Comparison of ENCODE assay signal across 11 cellular contexts in genomic region chr7:44284881-44285541, GRCh38. TPM values are rescaled to one million over a fixed set of nuclear protein-coding genes. Genes with fewer than 3 reads are reported as not detected.
DNase-seq lines count a peak whose midpoint lies in the region; ATAC-seq, FAIRE-seq and TF ChIP-seq lines count a peak whose summit lies in the region.
"Had no signal": no experiment of that assay in that cellular context is flagged by ENCODE, and none has a peak within 500 bp of the region (broad histone marks: within the 10 kb centered on the region; RNA-seq: fewer than 3 reads in every experiment).

No MANE protein-coding gene starts in this region.

- ATAC-seq in right lobe of liver: no peak
- no peak for ATAC-seq in HepG2
- no peak for ATAC-seq in Right ventricle myocardium inferior
- no peak for ATAC-seq in HG02759 (IDR thresholded peaks at IDR 0.05; ENCODE audit: unreplicated experiment)
- no peak for ATAC-seq in GM18907 (IDR thresholded peaks at IDR 0.05; ENCODE audit: unreplicated experiment)
- ATAC-seq in HG03095 (IDR thresholded peaks at IDR 0.05; ENCODE audit: unreplicated experiment): no peak
- ATAC-seq: stimulated activated naive B cell treated with anti-CD40 and anti-IgM and Interleukin-4, amounts not matched to agents 10 μg/mL and 1 μg/mL and 100 μg/mL, for 72 hours had no signal

- TF ChIP-seq POLR2A in right lobe of liver (IDR thresholded peaks at IDR 0.05): no peak
- TF ChIP-seq POLR2A in HepG2 (IDR thresholded peaks at IDR 0.05; ENCODE audit: insufficient read depth in 1 of 2, low read depth in 2 of 2, low read length in 2 of 2): no peak

- H3K4me1 Mint-ChIP-seq in osteocyte (ENCODE audit: unreplicated experiment): no peaks in the 10 kb centered on the region

- no TSS peak for BruUV-seq in HepG2 (replicated peaks; lab: Mats Ljungman, UMichigan)

- H3K9ac ChIP-seq in HepG2 (ENCODE audit: insufficient read depth, low read depth, low read length): no peak overlapping the region

- intact Hi-C loops in right lobe of liver (cut with DNase I): no loop called here
- intact Hi-C loops in HepG2 (cut with micrococcal nuclease; ENCODE audit: unreplicated experiment): no loop called here
- intact Hi-C loops in Right ventricle myocardium inferior (cut with DNase I): no loop called here

- H3K27ac ChIP-seq in right lobe of liver (no peak overlapping the region), HepG2 (ENCODE audit: extremely low read length, insufficient read depth, low read length) (no peak overlapping the region)
- H3K27ac ChIP-seq: epithelial cell of prostate had no signal

- TF ChIP-seq EP300 in HepG2 (IDR thresholded peaks at IDR 0.05; ENCODE audit: low read depth in 2 of 2, low read length in 2 of 2): no peak
- TF ChIP-seq EP300 in HepG2 (CRISPR knock-in tag; IDR thresholded peaks at IDR 0.05; ENCODE audit: borderline replicate concordance): no peak

- in situ Hi-C loops in HepG2 (cut with HindIII; ENCODE audit: extremely low pct_ligation_motif_present, low pct_unique_long_range_greater_than_20kb): no loop called here

- peaks cover 3% of the 10 kb centered on the region for H3K27me3 Mint-ChIP-seq in osteocyte (ENCODE audit: unreplicated experiment)

- POLR2A ChIA-PET in HepG2 (lab: Yijun Ruan, JAX): no interaction called here

- no peak overlapping the region for H3K4me3 Mint-ChIP-seq in osteocyte (ENCODE audit: unreplicated experiment)
- H3K4me3 Mint-ChIP-seq: stimulated activated naive B cell treated with anti-CD40 and anti-IgM and Interleukin-4, amounts not matched to agents 10 μg/mL and 1 μg/mL and 100 μg/mL, for 72 hours had no signal

- H3K9me3 ChIP-seq in right lobe of liver (no peaks in the 10 kb centered on the region), HepG2 (ENCODE audit: low read length) (no peaks in the 10 kb centered on the region)

- no peak for TF ChIP-seq RAD21 in HepG2 (CRISPR knock-in tag; IDR thresholded peaks at IDR 0.05)

- no peaks in the 10 kb centered on the region for H3K9me3 Mint-ChIP-seq in osteocyte (ENCODE audit: unreplicated experiment)
- H3K9me3 Mint-ChIP-seq: stimulated activated naive B cell treated with anti-CD40 and anti-IgM and Interleukin-4, amounts not matched to agents 10 μg/mL and 1 μg/mL and 100 μg/mL, for 72 hours had no signal

- peak; percentile 16 to 25 (median 20) for DNase-seq in right lobe of liver
- no peak for DNase-seq in HepG2 (ENCODE audit: low spot score)
- DNase-seq in Right ventricle myocardium inferior (ENCODE audit: missing footprints): peak; percentile 58
- DNase-seq in osteocyte (ENCODE audit: extremely low spot score, unreplicated experiment): peak; percentile 77
- no peak for DNase-seq in NCI-H748 (lab: John Stamatoyannopoulos, UW; ENCODE audit: unreplicated experiment)
- DNase-seq: NCI-H1048; stimulated activated naive B cell treated with anti-CD40 and anti-IgM and Interleukin-4, amounts not matched to agents 10 μg/mL and 1 μg/mL and 100 μg/mL, for 72 hours had no signal

- H3K36me3 ChIP-seq in right lobe of liver: no peaks in the 10 kb centered on the region
- no peaks in the 10 kb centered on the region for H3K36me3 ChIP-seq in HepG2 (replicated peaks in 1 of 2; ENCODE audit: control insufficient read depth in 1 of 2, insufficient read depth in 2 of 2, low read length in 2 of 2)

- H4K20me1 ChIP-seq in HepG2 (ENCODE audit: insufficient read depth, low read length): peaks cover 3% of the 10 kb centered on the region; the same call in 1 of the 2 replicates

- H3K79me2 ChIP-seq in HepG2 (ENCODE audit: insufficient read depth, low read length): no peaks in the 10 kb centered on the region

- no peak overlapping the region for H3K4me2 ChIP-seq in HepG2 (ENCODE audit: low read depth, low read length)

- H3K4me1 ChIP-seq in right lobe of liver (no peaks in the 10 kb centered on the region), HepG2 (ENCODE audit: insufficient read depth, low read length) (peaks cover 9% of the 10 kb centered on the region; the same call in 1 of the 2 replicates)

- H3K36me3 Mint-ChIP-seq in osteocyte (ENCODE audit: unreplicated experiment): no peaks in the 10 kb centered on the region
- H3K36me3 Mint-ChIP-seq: stimulated activated naive B cell treated with anti-CD40 and anti-IgM and Interleukin-4, amounts not matched to agents 10 μg/mL and 1 μg/mL and 100 μg/mL, for 72 hours had no signal

- CTCF ChIA-PET in HepG2 (lab: Yijun Ruan, JAX; ENCODE audit: low intra/inter-chr PET ratio, low total read pairs): no interaction called here

- no peaks in the 10 kb centered on the region for H3K27me3 ChIP-seq in right lobe of liver
- peaks cover 8 to 67% of the 10 kb centered on the region in 2 experiments for H3K27me3 ChIP-seq in HepG2 (ENCODE audit: control insufficient read depth in 1 of 2, insufficient read depth in 2 of 2, low read length in 2 of 2)

- no peak for FAIRE-seq in HepG2 (lab: Jason Lieb, UNC)

- WGBS in right lobe of liver (ENCODE audit: insufficient coverage, low coverage, low lambda C conversion rate, missing lambda C conversion rate): 80% methylated on average over 4 of the region's 16 CpGs
- 21% methylated on average over 12 of the region's 16 CpGs for WGBS in HepG2 (ENCODE audit: low lambda C conversion rate)

- H3K4me3 ChIP-seq in right lobe of liver (no peak overlapping the region), HepG2 (replicated peaks in 1 of 3; ENCODE audit: insufficient read depth in 1 of 3, low read depth in 2 of 3, low read length in 3 of 3) (no peak overlapping the region)

- no peak for TF ChIP-seq CTCF in right lobe of liver (IDR thresholded peaks at IDR 0.05)
- no peak for TF ChIP-seq CTCF in HepG2 (CRISPR knock-in tag; IDR thresholded peaks at IDR 0.05)
- no peak for TF ChIP-seq CTCF in osteocyte (IDR thresholded peaks at IDR 0.05)

- H3K27ac Mint-ChIP-seq in osteocyte (ENCODE audit: unreplicated experiment): no peak overlapping the region
- H3K27ac Mint-ChIP-seq: stimulated activated naive B cell treated with anti-CD40 and anti-IgM and Interleukin-4, amounts not matched to agents 10 μg/mL and 1 μg/mL and 100 μg/mL, for 72 hours had no signal

- no peak overlapping the region for H2AFZ ChIP-seq in HepG2 (ENCODE audit: low read length)

TF ChIP-seq in HepG2, 621 proteins besides CTCF, POLR2A, EP300 and RAD21 (continues in another document):
- no peak for TF ChIP-seq ZNF430 (CRISPR knock-in tag; IDR thresholded peaks at IDR 0.05)
- TF ChIP-seq SRY (CRISPR knock-in tag; IDR thresholded peaks at IDR 0.05): no peak
- no peak for TF ChIP-seq THRA (CRISPR knock-in tag; IDR thresholded peaks at IDR 0.05; ENCODE audit: borderline replicate concordance)

RNA-seq across cellular contexts. Expression of gene CAMK2B, which starts 40.4 kb away (rescaled TPM):
- total RNA-seq in right lobe of liver: 1 to 10 TPM; 2.1 to 5.1 (median 3.3) TPM
- 0.13 and 0.27 TPM in 2 replicates for total RNA-seq in HepG2 (2016; rRNA removed; fragmentation: Illumina TruSeq; extraction: Trizol)
- not detected in 2 replicates for total RNA-seq in HepG2 (2016; cell fraction: cytosol; rRNA removed; fragmentation: Illumina TruSeq; extraction: Trizol; ENCODE audit: low read depth)
- 0.06 and 0.19 TPM in 2 replicates for total RNA-seq in HepG2 (2016; cell fraction: insoluble cytoplasmic fraction; rRNA removed; fragmentation: Illumina TruSeq; extraction: Trizol)
- total RNA-seq in HepG2 (2016; cell fraction: membrane; rRNA removed; fragmentation: Illumina TruSeq; extraction: Trizol): 0.21 TPM in 1 of 2 replicates, not detected in the other
- 0.09 TPM in 1 of 2 replicates, not detected in the other for total RNA-seq in HepG2 (2016; cell fraction: nucleus; rRNA removed; fragmentation: Illumina TruSeq; extraction: Trizol)
- polyA plus RNA-seq in HepG2 (2011; rRNA removed): 0.20 and 0.48 TPM in 2 replicates
- 0.09 and 0.39 TPM in 2 replicates for polyA plus RNA-seq in HepG2 (2011; cell fraction: cytosol; rRNA removed)
- polyA plus RNA-seq in HepG2 (2011; cell fraction: nucleus; rRNA removed): 0.10 and 0.19 TPM in 2 replicates
- 0.09 TPM in 1 of 2 replicates, not detected in the other for polyA plus RNA-seq in HepG2 (2012)
- polyA plus RNA-seq in HepG2 (2016; cell fraction: cytosol; fragmentation: Illumina TruSeq; extraction: Trizol; ENCODE audit: low read depth): 0.18 TPM in 1 of 2 replicates, not detected in the other
- polyA plus RNA-seq in HepG2 (2016; cell fraction: insoluble cytoplasmic fraction; fragmentation: Illumina TruSeq; extraction: Trizol; ENCODE audit: low read depth): 0.43 and 0.62 TPM in 2 replicates
- 0.30 TPM in 1 of 2 replicates, not detected in the other for polyA plus RNA-seq in HepG2 (2016; cell fraction: membrane; fragmentation: Illumina TruSeq; extraction: Trizol; ENCODE audit: low read depth)
- polyA plus RNA-seq in HepG2 (2016; cell fraction: nucleus; fragmentation: Illumina TruSeq; extraction: Trizol; ENCODE audit: insufficient read depth, low read depth): not detected in 2 replicates
- 0.04 and 0.56 TPM in 2 replicates for polyA minus RNA-seq in HepG2 (2011; rRNA and poly(A)+ RNA removed; ENCODE audit: low replicate concordance)
- polyA minus RNA-seq in HepG2 (2011; cell fraction: cytosol; rRNA and poly(A)+ RNA removed): not detected in 2 replicates
- polyA minus RNA-seq in HepG2 (2011; cell fraction: nucleus; rRNA and poly(A)+ RNA removed): not detected in 2 replicates
- total RNA-seq in Right ventricle myocardium inferior: 95.4 TPM
- total RNA-seq in osteocyte: not detected in 2 replicates

Comparison
In these comparisons a context has a peak if more than half of its experiments do, and no peak if none do; other contexts are left out.
1. DNase-seq: peak in right lobe of liver (3 of 3), Right ventricle myocardium inferior (single experiment) and osteocyte (single experiment); none in HepG2 (single experiment) and NCI-H748 (single experiment).
2. RNA of gene CAMK2B, which starts 40.4 kb away (total RNA-seq): 95.4 TPM in Right ventricle myocardium inferior (single experiment); 2.1 to 5.1 TPM in right lobe of liver, 0.06 to 0.27 TPM in HepG2 and not detected in osteocyte; every median in the first group is over 10 times any median in the second.